Comparison of ENCODE assay signal across 24 cellular contexts in genomic region chr3:55559651-55560423, GRCh38.
"Had no signal": no experiment of that assay in that cellular context is flagged by ENCODE, and none has a peak within 500 bp of the region (broad histone marks: within the 10 kb centered on the region; RNA-seq: fewer than 3 reads in every experiment).

No MANE protein-coding gene starts in this region.

- H3K4me1 ChIP-seq: gastrocnemius medialis, prostate gland had no signal

- FAIRE-seq: endometrium, keratinocyte, urothelium cell line had no signal

- H3K4me1 Mint-ChIP-seq: memory B cell; naive B cell; stimulated activated memory B cell treated with anti-CD40 and anti-IgM and Interleukin-4, amounts not matched to agents 10 μg/mL and 1 μg/mL and 100 μg/mL, for 72 hours had no signal

- H3K4me3 Mint-ChIP-seq: effector memory CD8-positive, alpha-beta T cell; memory B cell; naive B cell; natural killer cell treated with Interleukin-12 subunit alpha and Interleukin-12 subunit beta and Interleukin-15 and Interleukin-18, amount 100 ng/mL, for 72 hours; stimulated activated memory B cell treated with anti-CD40 and anti-IgM and Interleukin-4, amounts not matched to agents 10 μg/mL and 1 μg/mL and 100 μg/mL, for 72 hours; stimulated activated naive CD8-positive, alpha-beta T cell treated with anti-CD3 and anti-CD28 coated beads, Interleukin-15, Interleukin-2, amounts not matched to agents 100 ng/mL and 50 ng/mL, for 24 hours had no signal

- H3K36me3 ChIP-seq: gastrocnemius medialis, prostate gland, spleen, thoracic aorta, tibial nerve, upper lobe of left lung had no signal

- H3K27me3 Mint-ChIP-seq: effector memory CD8-positive, alpha-beta T cell; memory B cell; naive B cell; natural killer cell treated with Interleukin-12 subunit alpha and Interleukin-12 subunit beta and Interleukin-15 and Interleukin-18, amount 100 ng/mL, for 72 hours; stimulated activated memory B cell treated with anti-CD40 and anti-IgM and Interleukin-4, amounts not matched to agents 10 μg/mL and 1 μg/mL and 100 μg/mL, for 72 hours; stimulated activated naive CD8-positive, alpha-beta T cell treated with anti-CD3 and anti-CD28 coated beads, Interleukin-15, Interleukin-2, amounts not matched to agents 100 ng/mL and 50 ng/mL, for 24 hours had no signal

- H3K27ac ChIP-seq: gastrocnemius medialis, prostate gland, skin epidermis, spleen, thoracic aorta, tibial nerve, upper lobe of left lung had no signal

- H3K4me3 ChIP-seq: gastrocnemius medialis, lung, prostate gland, skin epidermis, spleen, thoracic aorta, tibial nerve, upper lobe of left lung had no signal

- H3K27me3 ChIP-seq: gastrocnemius medialis, spleen, tibial nerve, upper lobe of left lung had no signal

- ATAC-seq: effector memory CD8-positive, alpha-beta T cell; gastrocnemius medialis; left lobe of liver; natural killer cell treated with Interleukin-12 subunit alpha and Interleukin-12 subunit beta and Interleukin-15 and Interleukin-18, amount 100 ng/mL, for 72 hours; right cardiac atrium; stimulated activated memory B cell treated with anti-CD40 and anti-IgM and Interleukin-4, amounts not matched to agents 10 μg/mL and 1 μg/mL and 100 μg/mL, for 72 hours had no signal

- H3K9me3 Mint-ChIP-seq: natural killer cell treated with Interleukin-12 subunit alpha and Interleukin-12 subunit beta and Interleukin-15 and Interleukin-18, amount 100 ng/mL, for 72 hours; stimulated activated naive CD8-positive, alpha-beta T cell treated with anti-CD3 and anti-CD28 coated beads, Interleukin-15, Interleukin-2, amounts not matched to agents 100 ng/mL and 50 ng/mL, for 24 hours had no signal

- H3K27ac Mint-ChIP-seq: effector memory CD8-positive, alpha-beta T cell; memory B cell; naive B cell; natural killer cell treated with Interleukin-12 subunit alpha and Interleukin-12 subunit beta and Interleukin-15 and Interleukin-18, amount 100 ng/mL, for 72 hours; stimulated activated memory B cell treated with anti-CD40 and anti-IgM and Interleukin-4, amounts not matched to agents 10 μg/mL and 1 μg/mL and 100 μg/mL, for 72 hours; stimulated activated naive CD8-positive, alpha-beta T cell treated with anti-CD3 and anti-CD28 coated beads, Interleukin-15, Interleukin-2, amounts not matched to agents 100 ng/mL and 50 ng/mL, for 24 hours had no signal

- H3K9me3 ChIP-seq: gastrocnemius medialis, prostate gland, spleen, thoracic aorta, tibial nerve, upper lobe of left lung had no signal

- DNase-seq: cortex of kidney; effector memory CD8-positive, alpha-beta T cell; foreskin fibroblast; gastrocnemius medialis; head of caudate nucleus; naive B cell; nucleus accumbens; right cardiac atrium; spleen; stimulated activated CD4-positive, alpha-beta T cell treated with anti-CD3 and anti-CD28 coated beads, Interleukin-4, amount 100 ng/mL, for 4 hours; upper lobe of left lung had no signal

- H3K36me3 Mint-ChIP-seq: memory B cell; naive B cell; natural killer cell treated with Interleukin-12 subunit alpha and Interleukin-12 subunit beta and Interleukin-15 and Interleukin-18, amount 100 ng/mL, for 72 hours; stimulated activated memory B cell treated with anti-CD40 and anti-IgM and Interleukin-4, amounts not matched to agents 10 μg/mL and 1 μg/mL and 100 μg/mL, for 72 hours had no signal
